11 cellular contexts compared by ENCODE assay signal in the genomic region with DNA sequence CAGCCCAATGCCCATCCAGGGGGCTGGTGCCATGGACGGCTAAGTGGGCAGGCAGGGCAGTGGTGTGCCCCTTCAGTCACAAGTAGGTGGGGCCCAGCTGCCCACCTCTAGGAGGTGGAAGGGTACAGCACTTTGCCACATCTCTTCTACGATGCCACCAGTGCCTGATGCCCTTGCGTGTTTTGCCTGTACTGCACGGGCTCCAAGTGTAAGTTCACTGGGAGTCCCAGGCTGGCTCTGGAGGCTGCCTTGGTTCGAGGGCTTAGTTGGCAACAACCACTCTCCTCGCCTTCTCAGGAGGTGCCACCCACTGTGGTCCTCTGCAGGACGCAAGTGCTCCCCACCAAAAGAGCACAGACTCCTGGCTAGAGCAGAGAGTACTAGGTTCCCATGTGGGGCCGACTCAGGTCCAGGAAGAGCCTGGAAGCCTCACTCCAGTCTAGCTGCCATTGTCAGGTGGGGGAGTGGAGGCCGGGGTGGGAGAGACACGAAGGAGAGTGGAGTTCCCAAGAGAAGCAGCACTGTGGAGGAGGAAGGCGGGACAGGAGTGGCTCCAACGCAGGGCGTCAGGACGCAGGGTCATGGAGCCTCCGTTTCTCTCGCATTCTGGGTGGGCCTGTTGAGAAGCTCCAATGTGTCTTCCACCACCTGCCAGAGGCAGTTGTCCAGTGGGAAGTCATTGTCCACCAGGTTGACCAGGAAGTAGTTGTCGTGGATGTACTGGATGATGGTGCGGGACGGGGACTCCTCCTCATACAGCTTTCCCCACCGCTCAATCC. TPM values are rescaled to one million over a fixed set of nuclear protein-coding genes. Genes with fewer than 3 reads are reported as not detected.
DNase-seq lines count a peak whose midpoint lies in the region; ATAC-seq and TF ChIP-seq lines count a peak whose summit lies in the region.
"Had no signal": no experiment of that assay in that cellular context is flagged by ENCODE, and none has a peak within 500 bp of the region (broad histone marks: within the 10 kb centered on the region; RNA-seq: fewer than 3 reads in every experiment).

No MANE protein-coding gene starts in this region.

- in situ Hi-C loops in GM13976 (cut with MboI; ENCODE audit: low sequenced_read_pairs, unreplicated experiment), result no loop called here

- peak overlapping the region in 1 of 2 donors; percentile 53 for H3K27ac Mint-ChIP-seq in natural killer cell treated with Interleukin-12 subunit alpha and Interleukin-12 subunit beta and Interleukin-15 and Interleukin-18, amount 100 ng/mL, for 72 hours

- intact Hi-C loops in Right ventricle myocardium inferior (cut with DNase I), result loop anchor here (2.0 to 5.0 kb wide), 2 partner anchors 15 to 92 kb away; partner anchors contain the start of gene MTHFR
- intact Hi-C loops in left cardiac atrium (cut with DNase I), result loop anchor here in 1 of 2 donors (2.0 kb wide), 1 partner anchor 15 kb away; the partner anchor contains the start of gene MTHFR
- intact Hi-C loops in psoas muscle (cut with DNase I), result no loop called here

- H3K27me3 ChIP-seq in cardiac muscle cell, result no peaks in the 10 kb centered on the region
- no peaks in the 10 kb centered on the region for H3K27me3 ChIP-seq in psoas muscle (ENCODE audit: insufficient read depth in 3 of 3, low read length in 2 of 3)

- no peak overlapping the region for H3K4me3 Mint-ChIP-seq in natural killer cell treated with Interleukin-12 subunit alpha and Interleukin-12 subunit beta and Interleukin-15 and Interleukin-18, amount 100 ng/mL, for 72 hours

- H3K4me1 ChIP-seq in cardiac muscle cell (ENCODE audit: low read depth) (peaks cover 68% of the 10 kb centered on the region), psoas muscle (peaks cover 73% of the 10 kb centered on the region)

- no peaks in the 10 kb centered on the region for H3K27me3 Mint-ChIP-seq in natural killer cell treated with Interleukin-12 subunit alpha and Interleukin-12 subunit beta and Interleukin-15 and Interleukin-18, amount 100 ng/mL, for 72 hours

- WGBS in psoas muscle, 3 donors, result 49 to 57% (median 49%) methylated on average over 20 of the region's 20 CpGs

- peaks cover 0 to 9% of the 10 kb centered on the region in 2 donors for H3K4me1 Mint-ChIP-seq in natural killer cell treated with Interleukin-12 subunit alpha and Interleukin-12 subunit beta and Interleukin-15 and Interleukin-18, amount 100 ng/mL, for 72 hours (ENCODE audit: low read depth in 2 of 2)

- H3K9me3 ChIP-seq in cardiac muscle cell (ENCODE audit: low read depth), result no peaks in the 10 kb centered on the region
- no peaks in the 10 kb centered on the region for H3K9me3 ChIP-seq in psoas muscle

- H3K4me3 ChIP-seq in cardiac muscle cell, result no peak overlapping the region
- peak overlapping the region; percentile 41 for H3K4me3 ChIP-seq in psoas muscle

- DNase-seq in Right ventricle myocardium inferior (ENCODE audit: missing footprints) (peak; percentile 55), left cardiac atrium (no peak), cardiac muscle cell (ENCODE audit: low read depth in 1 of 2, low spot score in 1 of 2) (no peak), psoas muscle (no peak), DMS79 treated with DMSO at 0.1 percent for 48 hours (lab: John Stamatoyannopoulos, UW) (no peak), GM13976 (ENCODE audit: low spot score) (no peak), GF-D8 (lab: John Stamatoyannopoulos, UW) (no peak)
- DNase-seq in natural killer cell treated with Interleukin-12 subunit alpha and Interleukin-12 subunit beta and Interleukin-15 and Interleukin-18, amount 100 ng/mL, for 72 hours (ENCODE audit: low spot score), result no peak
- DNase-seq: activated effector memory CD4-positive, alpha-beta T cell treated with anti-CD3 and anti-CD28 coated beads, Interleukin-2, amount 50 U/mL, for 16 hours; NCI-H1105; stimulated activated naive CD8-positive, alpha-beta T cell treated with anti-CD3 and anti-CD28 coated beads, Interleukin-15, Interleukin-2, amounts not matched to agents 100 U/mL and 50 U/mL, for 24 hours had no signal

- H3K36me3 ChIP-seq in cardiac muscle cell (peaks cover 8% of the 10 kb centered on the region), psoas muscle (ENCODE audit: insufficient read depth in 1 of 2, low read depth in 1 of 2) (peaks cover 0 to 44% of the 10 kb centered on the region in 2 donors)

- H3K27ac ChIP-seq in cardiac muscle cell (peak overlapping the region; percentile 98), psoas muscle (peak overlapping the region; percentile 98)

- no peaks in the 10 kb centered on the region for H3K9me3 Mint-ChIP-seq in natural killer cell treated with Interleukin-12 subunit alpha and Interleukin-12 subunit beta and Interleukin-15 and Interleukin-18, amount 100 ng/mL, for 72 hours

- TF ChIP-seq CTCF in cardiac muscle cell (IDR thresholded peaks at IDR 0.05; ENCODE audit: low read depth, low read length) (no peak), psoas muscle (IDR thresholded peaks at IDR 0.05) (no peak), GM13976 (IDR thresholded peaks at IDR 0.05; ENCODE audit: borderline replicate concordance, control extremely low read depth, extremely low read depth, insufficient read depth, missing control alignments) (no peak)

- ATAC-seq in Right ventricle myocardium inferior (no peak), left cardiac atrium (no peak), psoas muscle (peak in 1 of 4 donors; percentile 1)
- no peak for ATAC-seq in natural killer cell treated with Interleukin-12 subunit alpha and Interleukin-12 subunit beta and Interleukin-15 and Interleukin-18, amount 100 ng/mL, for 72 hours
- ATAC-seq: stimulated activated naive CD8-positive, alpha-beta T cell treated with anti-CD3 and anti-CD28 coated beads, Interleukin-15, Interleukin-2, amounts not matched to agents 100 U/mL and 50 U/mL, for 24 hours had no signal

- no peaks in the 10 kb centered on the region for H3K36me3 Mint-ChIP-seq in natural killer cell treated with Interleukin-12 subunit alpha and Interleukin-12 subunit beta and Interleukin-15 and Interleukin-18, amount 100 ng/mL, for 72 hours

RNA-seq across cellular contexts. Expression of gene MTHFR, which starts 15.5 kb away (rescaled TPM):
- 34.1 TPM for total RNA-seq in Right ventricle myocardium inferior
- total RNA-seq in left cardiac atrium, result 10 to 100 TPM; 40.1 to 64.3 TPM
- 54.7 and 64.0 TPM in 2 replicates for total RNA-seq in cardiac muscle cell
- polyA plus RNA-seq in cardiac muscle cell, result 29.0 and 37.5 TPM in 2 replicates
- 10 to 100 TPM; 12.7 to 26.2 (median 17.6) TPM for total RNA-seq in psoas muscle
- polyA plus RNA-seq in psoas muscle, result 10 to 100 TPM in 1 of 3 donors, 1 to 10 TPM in 2; 5.8 to 21.7 (median 8.6) TPM
- 10 to 100 TPM; 25.7 to 30.4 TPM for total RNA-seq in natural killer cell treated with Interleukin-12 subunit alpha and Interleukin-12 subunit beta and Interleukin-15 and Interleukin-18, amount 100 ng/mL, for 72 hours

RNA-seq across cellular contexts. Expression of gene CLCN6, which starts 15.7 kb away (rescaled TPM):
- total RNA-seq in Right ventricle myocardium inferior, result 15.7 TPM
- total RNA-seq in left cardiac atrium, result 10 to 100 TPM; 32.1 to 49.0 TPM
- 22.5 and 27.8 TPM in 2 replicates for total RNA-seq in cardiac muscle cell
- polyA plus RNA-seq in cardiac muscle cell, result 15.8 and 31.8 TPM in 2 replicates
- total RNA-seq in psoas muscle, result 10 to 100 TPM in 1 of 4 donors, 1 to 10 TPM in 3; 5.5 to 17.5 (median 8.1) TPM
- polyA plus RNA-seq in psoas muscle, result 10 to 100 TPM in 1 of 3 donors, 1 to 10 TPM in 2; 6.0 to 12.0 (median 8.3) TPM
- 10 to 100 TPM; 15.0 to 31.0 TPM for total RNA-seq in natural killer cell treated with Interleukin-12 subunit alpha and Interleukin-12 subunit beta and Interleukin-15 and Interleukin-18, amount 100 ng/mL, for 72 hours

RNA-seq across cellular contexts. Expression of gene C1orf167, which starts 28.3 kb away (rescaled TPM):
- total RNA-seq in Right ventricle myocardium inferior (5.0 TPM), left cardiac atrium (1 to 10 TPM; 1.2 to 1.3 TPM), cardiac muscle cell (0.14 and 1.4 TPM in 2 replicates), psoas muscle (1 to 10 TPM; 1.8 to 5.3 (median 3.4) TPM)
- polyA plus RNA-seq in cardiac muscle cell (0.44 and 1.00 TPM in 2 replicates), psoas muscle (1 to 10 TPM; 1.9 to 2.5 (median 2.1) TPM)
- not detected for total RNA-seq in natural killer cell treated with Interleukin-12 subunit alpha and Interleukin-12 subunit beta and Interleukin-15 and Interleukin-18, amount 100 ng/mL, for 72 hours

RNA-seq across cellular contexts. Expression of gene AGTRAP, which starts 54.4 kb away (rescaled TPM):
- total RNA-seq in Right ventricle myocardium inferior (18.3 TPM), left cardiac atrium (10 to 100 TPM; 25.4 to 25.7 TPM), cardiac muscle cell (56.7 and 58.6 TPM in 2 replicates), psoas muscle (10 to 100 TPM; 28.5 to 46.0 (median 42.2) TPM)
- polyA plus RNA-seq in cardiac muscle cell (81.4 and 94.0 TPM in 2 replicates), psoas muscle (100 to 1,000 TPM in 2 of 3 donors, 10 to 100 TPM in 1; 36.9 to 179 (median 138) TPM)
- 10 to 100 TPM; 40.3 to 52.0 TPM for total RNA-seq in natural killer cell treated with Interleukin-12 subunit alpha and Interleukin-12 subunit beta and Interleukin-15 and Interleukin-18, amount 100 ng/mL, for 72 hours

RNA-seq across cellular contexts. Expression of gene NPPA, which starts 57.3 kb away (rescaled TPM):
- 8.2 TPM for total RNA-seq in Right ventricle myocardium inferior
- over 10,000 TPM; 22,081 to 58,150 TPM for total RNA-seq in left cardiac atrium
- 57.5 and 331 TPM in 2 replicates for total RNA-seq in cardiac muscle cell
- 90.0 and 601 TPM in 2 replicates for polyA plus RNA-seq in cardiac muscle cell
- 1 to 10 TPM in 2 of 4 donors, under 1 TPM in 2; 0.28 to 2.1 (median 0.92) TPM for total RNA-seq in psoas muscle
- polyA plus RNA-seq in psoas muscle, result 1 to 10 TPM in 1 of 3 donors, under 1 TPM in 2; 0.08 to 3.6 (median 0.13) TPM
- total RNA-seq in natural killer cell treated with Interleukin-12 subunit alpha and Interleukin-12 subunit beta and Interleukin-15 and Interleukin-18, amount 100 ng/mL, for 72 hours, result not detected
